13 cellular contexts compared by ENCODE assay signal in the genomic region with DNA sequence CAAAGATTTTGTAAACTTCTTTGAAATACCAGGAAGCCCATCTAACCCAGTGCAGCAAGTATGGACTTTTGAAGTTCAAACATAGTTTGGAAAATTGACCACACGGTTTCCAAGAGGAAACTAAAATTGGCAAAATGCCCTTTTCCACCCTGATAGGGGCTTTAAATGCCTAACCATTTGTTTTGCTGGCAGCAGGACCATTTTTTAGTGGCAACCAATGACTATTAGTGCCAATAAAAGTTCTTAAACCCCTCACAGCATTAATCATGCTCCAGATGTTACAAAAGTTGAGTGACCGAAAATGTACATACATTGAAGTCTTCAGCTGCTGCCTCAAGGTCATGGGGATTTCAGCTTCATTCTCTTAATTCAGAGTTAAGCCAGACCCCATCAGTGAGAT. TPM values are rescaled to one million over a fixed set of nuclear protein-coding genes. Genes with fewer than 3 reads are reported as not detected.
DNase-seq lines count a peak whose midpoint lies in the region; ATAC-seq, FAIRE-seq and TF ChIP-seq lines count a peak whose summit lies in the region.
"Had no signal": no experiment of that assay in that cellular context is flagged by ENCODE, and none has a peak within 500 bp of the region (broad histone marks: within the 10 kb centered on the region; RNA-seq: fewer than 3 reads in every experiment).

No MANE protein-coding gene starts in this region.

- H3K9me3 ChIP-seq in RWPE2 (ENCODE audit: severe bottlenecking) (no peaks in the 10 kb centered on the region), endothelial cell of umbilical vein (replicated peaks; ENCODE audit: control insufficient read depth, insufficient read depth, low read length) (no peaks in the 10 kb centered on the region), neuronal stem cell (replicated peaks in 1 of 2; ENCODE audit: control insufficient read depth in 2 of 2, insufficient read depth in 1 of 2, low read depth in 1 of 2, low read length in 2 of 2) (no peaks in the 10 kb centered on the region)
- no peaks in the 10 kb centered on the region for H3K9me3 ChIP-seq in effector memory CD4-positive, alpha-beta T cell (ENCODE audit: control insufficient read depth, low read length)
- H3K9me3 ChIP-seq: colonic mucosa, HAP-1 had no signal

- H3K79me2 ChIP-seq in ACC112 (ENCODE audit: control insufficient read depth, insufficient read depth, low read length, unreplicated experiment) (no peaks in the 10 kb centered on the region), endothelial cell of umbilical vein (ENCODE audit: control insufficient read depth, insufficient read depth, low read length) (no peaks in the 10 kb centered on the region)

- H3K27me3 ChIP-seq in ACC112 (ENCODE audit: insufficient read depth, low read length), result no peaks in the 10 kb centered on the region
- no peaks in the 10 kb centered on the region for H3K27me3 ChIP-seq in RWPE2 (ENCODE audit: insufficient read depth, poor library complexity, severe bottlenecking)
- H3K27me3 ChIP-seq in endothelial cell of umbilical vein (ENCODE audit: control insufficient read depth in 2 of 2, insufficient read depth in 2 of 2, low read length in 2 of 2), result no peaks in the 10 kb centered on the region
- H3K27me3 ChIP-seq in neuronal stem cell (ENCODE audit: control insufficient read depth in 3 of 3, insufficient read depth in 3 of 3, low read depth in 1 of 3, low read length in 3 of 3), result peaks cover 0 to under 1% (median 0%) of the 10 kb centered on the region in 3 experiments
- H3K27me3 ChIP-seq in effector memory CD4-positive, alpha-beta T cell (replicated peaks; ENCODE audit: control insufficient read depth, insufficient read depth, low read length, poor library complexity, severe bottlenecking), result no peaks in the 10 kb centered on the region
- H3K27me3 ChIP-seq: colonic mucosa had no signal

- no peak overlapping the region for H2BK5ac ChIP-seq in neuronal stem cell (ENCODE audit: low read length)

- H3K36me3 ChIP-seq in ACC112 (ENCODE audit: insufficient read depth, low read length) (no peaks in the 10 kb centered on the region), RWPE2 (ENCODE audit: low read depth) (no peaks in the 10 kb centered on the region), endothelial cell of umbilical vein (ENCODE audit: control insufficient read depth in 2 of 2, extremely low read depth in 1 of 2, insufficient read depth in 2 of 2, low read length in 2 of 2) (no peaks in the 10 kb centered on the region), neuronal stem cell (replicated peaks in 1 of 2; ENCODE audit: control insufficient read depth in 2 of 2, insufficient read depth in 2 of 2, low read length in 2 of 2) (no peaks in the 10 kb centered on the region)
- no peaks in the 10 kb centered on the region for H3K36me3 ChIP-seq in effector memory CD4-positive, alpha-beta T cell (ENCODE audit: control insufficient read depth, insufficient read depth, low read length)
- H3K36me3 ChIP-seq: colonic mucosa, HAP-1 had no signal

- dilution Hi-C loops in endothelial cell of umbilical vein (cut with MboI; ENCODE audit: extremely low pct_ligation_motif_present, low sequenced_read_pairs), result no loop called here

- no peaks in the 10 kb centered on the region for H4K20me1 ChIP-seq in endothelial cell of umbilical vein (replicated peaks; ENCODE audit: control insufficient read depth, extremely low read depth, insufficient read depth, low read length)

- H2BK15ac ChIP-seq in neuronal stem cell (ENCODE audit: low read length), result no peak overlapping the region

- H2AK5ac ChIP-seq in neuronal stem cell (ENCODE audit: low read depth, low read length), result no peak overlapping the region

- no peaks in the 10 kb centered on the region for H3K79me1 ChIP-seq in neuronal stem cell (ENCODE audit: low read depth, low read length)

- no peak overlapping the region for H3K18ac ChIP-seq in neuronal stem cell (ENCODE audit: low read length)

- peak overlapping the region; percentile 98 for H3K27ac ChIP-seq in ACC112 (ENCODE audit: low read depth, low read length)
- peak overlapping the region; percentile 74 for H3K27ac ChIP-seq in RWPE2 (ENCODE audit: poor library complexity, severe bottlenecking)
- H3K27ac ChIP-seq in endothelial cell of umbilical vein (ENCODE audit: insufficient read depth, low read depth, low read length), result peak overlapping the region; percentile 58
- H3K27ac ChIP-seq in neuronal stem cell (replicated peaks; ENCODE audit: low read length), result no peak overlapping the region
- no peak overlapping the region for H3K27ac ChIP-seq in effector memory CD4-positive, alpha-beta T cell (ENCODE audit: insufficient read depth, low read length, poor library complexity, severe bottlenecking)
- H3K27ac ChIP-seq: colonic mucosa had no signal

- H3K4me2 ChIP-seq in endothelial cell of umbilical vein (ENCODE audit: insufficient read depth, low read length) (peak overlapping the region; percentile 35), neuronal stem cell (ENCODE audit: insufficient read depth, low read length, poor library complexity, severe bottlenecking) (no peak overlapping the region)

- POLR2A ChIA-PET in endothelial cell of umbilical vein (lab: Charles Lee), result no interaction called here

- TF ChIP-seq CTCF in RWPE2 (IDR thresholded peaks at IDR 0.05; ENCODE audit: poor library complexity, severe bottlenecking) (no peak), endothelial cell of umbilical vein (IDR thresholded peaks at IDR 0.05; ENCODE audit: extremely low read depth in 1 of 2, insufficient read depth in 1 of 2, low read depth in 1 of 2, low read length in 2 of 2) (no peak)

- intact Hi-C loops in endothelial cell of umbilical vein (cut with micrococcal nuclease), result no loop called here

- H4K8ac ChIP-seq in neuronal stem cell (ENCODE audit: low read depth, low read length), result no peak overlapping the region

- DNase-seq in RWPE2 (ENCODE audit: low spot score) (no peak), endothelial cell of umbilical vein (ENCODE audit: low read depth, low spot score) (peak; percentile 59), neuronal stem cell (ENCODE audit: low spot score) (no peak), GM12891 (ENCODE audit: insufficient read length, low spot score) (no peak), NOMO-1 treated with DMSO at 0.1 percent for 48 hours (lab: John Stamatoyannopoulos, UW; ENCODE audit: unreplicated experiment) (no peak)
- no peak for DNase-seq in effector memory CD4-positive, alpha-beta T cell
- DNase-seq: activated naive CD4-positive, alpha-beta T cell treated with anti-CD3 and anti-CD28 coated beads for 36 hours; colonic mucosa; stimulated activated CD4-positive, alpha-beta T cell treated with anti-CD3 and anti-CD28 coated beads, Interleukin-12 subunit alpha, Interleukin-12 subunit beta, amount 100 ng/mL, for 4 hours had no signal

- no peak for ATAC-seq in RWPE2 (ENCODE audit: low read depth)
- ATAC-seq in GM18502 (IDR thresholded peaks at IDR 0.05; ENCODE audit: poor library complexity, unreplicated experiment), result no peak
- ATAC-seq: natural killer cell treated with Interleukin-12 subunit alpha and Interleukin-12 subunit beta and Interleukin-15 and Interleukin-18, amount 100 ng/mL, for 72 hours had no signal

- no peak overlapping the region for H2BK12ac ChIP-seq in neuronal stem cell (ENCODE audit: low read length)

- H3K4me1 ChIP-seq in ACC112 (ENCODE audit: control insufficient read depth, insufficient read depth, low read length, unreplicated experiment) (peaks cover 46% of the 10 kb centered on the region), RWPE2 (ENCODE audit: insufficient read depth, poor library complexity, severe bottlenecking) (peaks cover 17% of the 10 kb centered on the region), endothelial cell of umbilical vein (ENCODE audit: control insufficient read depth, extremely low read depth, insufficient read depth, low read length) (peaks cover 23% of the 10 kb centered on the region), neuronal stem cell (ENCODE audit: control insufficient read depth in 2 of 2, insufficient read depth in 1 of 2, low read depth in 1 of 2, low read length in 2 of 2) (peaks cover 6 to 7% of the 10 kb centered on the region in 2 donors)
- no peaks in the 10 kb centered on the region for H3K4me1 ChIP-seq in effector memory CD4-positive, alpha-beta T cell (ENCODE audit: control insufficient read depth, insufficient read depth, low read length, poor library complexity, severe bottlenecking)
- H3K4me1 ChIP-seq: colonic mucosa had no signal

- H2BK120ac ChIP-seq in neuronal stem cell (ENCODE audit: low read depth, low read length), result no peak overlapping the region

- H2AFZ ChIP-seq in ACC112 (ENCODE audit: low read length, unreplicated experiment), result peak overlapping the region; percentile 47
- H2AFZ ChIP-seq in endothelial cell of umbilical vein (ENCODE audit: low read depth, low read length), result no peak overlapping the region
- H2AFZ ChIP-seq in neuronal stem cell (ENCODE audit: low read length), result peak overlapping the region; percentile 59

- H3K9me1 ChIP-seq in endothelial cell of umbilical vein (replicated peaks; ENCODE audit: control insufficient read depth, extremely low read depth, insufficient read depth, low read length), result no peaks in the 10 kb centered on the region

- no CpG with 5 or more reads among the region's 2 CpGs for WGBS in neuronal stem cell (ENCODE audit: extremely low coverage in 2 of 2, insufficient read length in 2 of 2, insufficient replicate concordance in 1 of 2), 2 donors

- H3K14ac ChIP-seq in neuronal stem cell (ENCODE audit: low read length), result no peak overlapping the region

- H3K4me3 ChIP-seq in ACC112 (ENCODE audit: low read depth, low read length) (peak overlapping the region; percentile 48; the same call in 1 of the 2 replicates), RWPE2 (ENCODE audit: severe bottlenecking) (no peak overlapping the region), endothelial cell of umbilical vein (replicated peaks in 1 of 3; ENCODE audit: insufficient read depth in 1 of 3, low read depth in 1 of 3, low read length in 3 of 3) (no peak overlapping the region), neuronal stem cell (ENCODE audit: low read length in 2 of 2) (no peak overlapping the region)
- no peak overlapping the region for H3K4me3 ChIP-seq in effector memory CD4-positive, alpha-beta T cell (ENCODE audit: insufficient read depth, low read depth, low read length, poor library complexity, severe bottlenecking)
- H3K4me3 ChIP-seq: colonic mucosa, HAP-1 had no signal

- no peak overlapping the region for H4K91ac ChIP-seq in neuronal stem cell (ENCODE audit: low read depth, low read length, poor library complexity)

- no peak overlapping the region for H3K4ac ChIP-seq in neuronal stem cell (ENCODE audit: low read length)

- TF ChIP-seq POLR2A in endothelial cell of umbilical vein (IDR thresholded peaks at IDR 0.05; ENCODE audit: low read depth, low read length), result no peak
- TF ChIP-seq POLR2A in GM12891 (IDR thresholded peaks at IDR 0.05; ENCODE audit: low read depth, low read length), result no peak

- no TSS peak for BruUV-seq in endothelial cell of umbilical vein (replicated peaks; lab: Mats Ljungman, UMichigan)

- peak overlapping the region; percentile 17 for H3K9ac ChIP-seq in endothelial cell of umbilical vein (replicated peaks; ENCODE audit: extremely low read depth, insufficient read depth, low read length)
- no peak overlapping the region for H3K9ac ChIP-seq in neuronal stem cell (ENCODE audit: low read depth, low read length, poor library complexity)

- CTCF ChIA-PET in endothelial cell of umbilical vein (lab: Charles Lee), result interaction anchor here (1.2 to 2.5 kb wide), 6 partner anchors 11 to 208 kb away, joined by 4 to 11 read pairs (median 5); no protein-coding TSS in a partner anchor

- FAIRE-seq in endothelial cell of umbilical vein (lab: Jason Lieb, UNC), result no peak
- no peak for FAIRE-seq in GM12891 (lab: Jason Lieb, UNC)

- no peak overlapping the region for H3K23ac ChIP-seq in neuronal stem cell (ENCODE audit: low read depth, low read length, poor library complexity)

RNA-seq across cellular contexts. Expression of gene ENAH, which starts 46.4 kb away (rescaled TPM):
- total RNA-seq in endothelial cell of umbilical vein, result 80.3 and 95.6 TPM in 2 replicates
- 14.8 and 19.9 TPM in 2 replicates for polyA plus RNA-seq in endothelial cell of umbilical vein
- 39.1 and 49.2 TPM in 2 replicates for polyA plus RNA-seq in endothelial cell of umbilical vein (2011; cell fraction: cytosol; rRNA removed)
- polyA plus RNA-seq in endothelial cell of umbilical vein (2011; cell fraction: nucleus; rRNA removed), result 53.5 and 71.8 TPM in 2 replicates
- 45.7 and 69.3 TPM in 2 replicates for polyA plus RNA-seq in endothelial cell of umbilical vein (2012)
- 74.8 and 89.2 TPM in 2 replicates for polyA minus RNA-seq in endothelial cell of umbilical vein
- polyA minus RNA-seq in endothelial cell of umbilical vein (2011; cell fraction: cytosol; rRNA and poly(A)+ RNA removed), result 20.8 TPM
- polyA minus RNA-seq in endothelial cell of umbilical vein (2011; cell fraction: nucleus; rRNA and poly(A)+ RNA removed), result 64.3 and 82.0 TPM in 2 replicates
- 187 TPM for polyA plus RNA-seq in neuronal stem cell (2013, experiment 1 of 2)
- polyA plus RNA-seq in neuronal stem cell (2013, experiment 2 of 2), result 187 TPM
- polyA plus RNA-seq in GM12891 (2012; ENCODE audit: low read depth, missing spikeins), result not detected

Comparison
In these comparisons a context has a peak if more than half of its experiments do, and no peak if none do; other contexts are left out.
1. H3K27ac ChIP-seq: peak in ACC112 (single experiment), RWPE2 (single experiment) and endothelial cell of umbilical vein (single experiment); none in neuronal stem cell (single experiment) and effector memory CD4-positive, alpha-beta T cell (single experiment).